In genomic region chr5:160188968-160189319, GRCh38 we compare ENCODE assay signal across 14 cellular contexts. TPM values are rescaled to one million over a fixed set of nuclear protein-coding genes. Genes with fewer than 3 reads are reported as not detected.
DNase-seq lines count a peak whose midpoint lies in the region; ATAC-seq and TF ChIP-seq lines count a peak whose summit lies in the region.
"Had no signal": no experiment of that assay in that cellular context is flagged by ENCODE, and none has a peak within 500 bp of the region (broad histone marks: within the 10 kb centered on the region; RNA-seq: fewer than 3 reads in every experiment).

No MANE protein-coding gene starts in this region.

- H3K27me3 ChIP-seq in rectal smooth muscle tissue (ENCODE audit: control insufficient read depth, insufficient read depth, low read length): no peaks in the 10 kb centered on the region
- H3K27me3 ChIP-seq: heart left ventricle had no signal

- H3K36me3 Mint-ChIP-seq in T-helper 1 cell treated with Interleukin-12 subunit alpha and Interleukin-12 subunit beta and Interleukin-4 antibody, amounts not matched to agents 30 μg/mL and 1 μg/mL, for 36 hours (ENCODE audit: low read depth): peaks cover 2% of the 10 kb centered on the region
- peaks cover 15% of the 10 kb centered on the region for H3K36me3 Mint-ChIP-seq in glutamatergic neuron (ENCODE audit: unreplicated experiment)

- H3K4me3 ChIP-seq in rectal smooth muscle tissue (ENCODE audit: low read length): peak overlapping the region; percentile 46

- peak overlapping the region; percentile 49 for H3K4me3 Mint-ChIP-seq in T-helper 1 cell treated with Interleukin-12 subunit alpha and Interleukin-12 subunit beta and Interleukin-4 antibody, amounts not matched to agents 30 μg/mL and 1 μg/mL, for 36 hours
- peak overlapping the region; percentile 42 for H3K4me3 Mint-ChIP-seq in glutamatergic neuron (ENCODE audit: unreplicated experiment)

- H3K4me1 ChIP-seq in rectal smooth muscle tissue (ENCODE audit: control insufficient read depth, insufficient read depth, low read length): no peaks in the 10 kb centered on the region

- no peak for TF ChIP-seq CTCF in glutamatergic neuron (IDR thresholded peaks at IDR 0.05; ENCODE audit: partially characterized antibody, unreplicated experiment)

- no peak overlapping the region for H3K9ac ChIP-seq in rectal smooth muscle tissue (ENCODE audit: low read length)

- DNase-seq in T-helper 1 cell (no peak), M059J (ENCODE audit: low read depth) (peak; percentile 16), glutamatergic neuron (no peak), SIG-M5 treated with dmso at 0.1 percent for 504 hours (lab: John Stamatoyannopoulos, UW; ENCODE audit: unreplicated experiment) (no peak)
- no peak for DNase-seq in activated CD4-positive, CD25-positive, alpha-beta regulatory T cell (lab: John Stamatoyannopoulos, UW)
- DNase-seq: DMS79; effector CD4-positive, alpha-beta T cell; NCI-H1092; NCI-H526 treated with DMSO at 0.1 percent for 48 hours had no signal

- peaks cover 5% of the 10 kb centered on the region for H3K9me3 Mint-ChIP-seq in T-helper 1 cell treated with Interleukin-12 subunit alpha and Interleukin-12 subunit beta and Interleukin-4 antibody, amounts not matched to agents 30 μg/mL and 1 μg/mL, for 36 hours
- H3K9me3 Mint-ChIP-seq in glutamatergic neuron (ENCODE audit: unreplicated experiment): peaks cover 8% of the 10 kb centered on the region

- peaks cover 8% of the 10 kb centered on the region for H3K27me3 Mint-ChIP-seq in T-helper 1 cell treated with Interleukin-12 subunit alpha and Interleukin-12 subunit beta and Interleukin-4 antibody, amounts not matched to agents 30 μg/mL and 1 μg/mL, for 36 hours (ENCODE audit: low read depth)
- H3K27me3 Mint-ChIP-seq in glutamatergic neuron (ENCODE audit: unreplicated experiment): peaks cover 10% of the 10 kb centered on the region

- H3K27ac ChIP-seq in rectal smooth muscle tissue (ENCODE audit: low read depth, low read length): no peak overlapping the region

- peaks cover 8% of the 10 kb centered on the region for H3K4me1 Mint-ChIP-seq in T-helper 1 cell treated with Interleukin-12 subunit alpha and Interleukin-12 subunit beta and Interleukin-4 antibody, amounts not matched to agents 30 μg/mL and 1 μg/mL, for 36 hours (ENCODE audit: low read depth)
- H3K4me1 Mint-ChIP-seq in glutamatergic neuron (ENCODE audit: low read depth, unreplicated experiment): peaks cover 7% of the 10 kb centered on the region

- H3K27ac Mint-ChIP-seq in T-helper 1 cell treated with Interleukin-12 subunit alpha and Interleukin-12 subunit beta and Interleukin-4 antibody, amounts not matched to agents 30 μg/mL and 1 μg/mL, for 36 hours: no peak overlapping the region
- peak overlapping the region; percentile 38 for H3K27ac Mint-ChIP-seq in glutamatergic neuron (ENCODE audit: unreplicated experiment)

- no peak for ATAC-seq in HG03439 (IDR thresholded peaks at IDR 0.05; ENCODE audit: unreplicated experiment)

- H3K36me3 ChIP-seq in rectal smooth muscle tissue (ENCODE audit: control insufficient read depth, insufficient read depth, low read length): no peaks in the 10 kb centered on the region
- H3K36me3 ChIP-seq: heart left ventricle had no signal

RNA-seq across cellular contexts. Expression of gene FABP6, which starts 40.4 kb away (rescaled TPM):
- 1.0 and 3.0 TPM in 2 replicates for total RNA-seq in M059J (2014; rRNA removed; shearing (Covaris generic))
- total RNA-seq in glutamatergic neuron (ENCODE audit: unreplicated experiment): 7.7 TPM
- total RNA-seq: mesenteric fat pad had no signal
